ENCODE assay signal across 24 cellular contexts in the genomic region with DNA sequence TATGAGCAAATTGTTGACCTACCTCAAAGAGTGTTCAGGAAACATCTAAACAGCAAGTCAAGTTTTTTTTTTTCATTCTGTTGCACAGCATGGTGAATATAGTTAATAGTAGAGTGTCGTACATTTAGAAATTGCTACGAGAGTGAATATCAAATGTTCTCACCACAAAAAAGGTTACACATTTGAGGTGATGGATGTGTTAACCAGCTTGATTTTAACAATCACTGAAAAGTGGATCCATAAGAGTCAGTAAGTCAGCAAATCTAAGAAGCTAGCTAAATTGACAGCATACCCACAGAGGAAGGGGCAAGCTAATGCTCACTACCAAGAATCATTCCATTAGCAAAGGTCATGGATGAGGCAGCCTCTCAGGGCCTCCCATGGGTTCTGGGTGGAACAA.
"Had no signal": no experiment of that assay in that cellular context is flagged by ENCODE, and none has a peak within 500 bp of the region (broad histone marks: within the 10 kb centered on the region; RNA-seq: fewer than 3 reads in every experiment).

No MANE protein-coding gene starts in this region.

- H3K27ac Mint-ChIP-seq: naive thymus-derived CD8-positive, alpha-beta T cell; nephron progenitor cell; neural progenitor cell; progenitor cell of endocrine pancreas; stimulated activated effector memory CD8-positive, alpha-beta T cell treated with anti-CD3 and anti-CD28 coated beads, Interleukin-12 subunit alpha, Interleukin-12 subunit beta, amount 100 ng/mL, for 72 hours; stimulated activated naive B cell treated with anti-CD40 and anti-IgM and Interleukin-4, amounts not matched to agents 10 μg/mL and 1 μg/mL and 100 μg/mL, for 72 hours; stimulated activated naive CD8-positive, alpha-beta T cell treated with anti-CD3 and anti-CD28 coated beads, Interleukin-15, Interleukin-2, amounts not matched to agents 100 ng/mL and 50 ng/mL, for 24 hours had no signal

- H3K9me3 Mint-ChIP-seq: nephron progenitor cell; neural progenitor cell; stimulated activated naive CD8-positive, alpha-beta T cell treated with anti-CD3 and anti-CD28 coated beads, Interleukin-15, Interleukin-2, amounts not matched to agents 100 ng/mL and 50 ng/mL, for 24 hours had no signal

- H3K4me3 Mint-ChIP-seq: naive thymus-derived CD8-positive, alpha-beta T cell; nephron progenitor cell; neural progenitor cell; stimulated activated effector memory CD8-positive, alpha-beta T cell treated with anti-CD3 and anti-CD28 coated beads, Interleukin-12 subunit alpha, Interleukin-12 subunit beta, amount 100 ng/mL, for 72 hours; stimulated activated naive B cell treated with anti-CD40 and anti-IgM and Interleukin-4, amounts not matched to agents 10 μg/mL and 1 μg/mL and 100 μg/mL, for 72 hours; stimulated activated naive CD8-positive, alpha-beta T cell treated with anti-CD3 and anti-CD28 coated beads, Interleukin-15, Interleukin-2, amounts not matched to agents 100 ng/mL and 50 ng/mL, for 24 hours had no signal

- ATAC-seq: naive thymus-derived CD8-positive, alpha-beta T cell; psoas muscle; right cardiac atrium; right lobe of liver; stimulated activated effector memory CD8-positive, alpha-beta T cell treated with anti-CD3 and anti-CD28 coated beads, Interleukin-12 subunit alpha, Interleukin-12 subunit beta, amount 100 ng/mL, for 72 hours had no signal

- H3K27me3 Mint-ChIP-seq: naive thymus-derived CD8-positive, alpha-beta T cell; progenitor cell of endocrine pancreas; stimulated activated naive B cell treated with anti-CD40 and anti-IgM and Interleukin-4, amounts not matched to agents 10 μg/mL and 1 μg/mL and 100 μg/mL, for 72 hours; stimulated activated naive CD8-positive, alpha-beta T cell treated with anti-CD3 and anti-CD28 coated beads, Interleukin-15, Interleukin-2, amounts not matched to agents 100 ng/mL and 50 ng/mL, for 24 hours had no signal

- H3K36me3 Mint-ChIP-seq: neural progenitor cell; stimulated activated effector memory CD8-positive, alpha-beta T cell treated with anti-CD3 and anti-CD28 coated beads, Interleukin-12 subunit alpha, Interleukin-12 subunit beta, amount 100 ng/mL, for 72 hours; stimulated activated naive B cell treated with anti-CD40 and anti-IgM and Interleukin-4, amounts not matched to agents 10 μg/mL and 1 μg/mL and 100 μg/mL, for 72 hours had no signal

- H3K4me1 Mint-ChIP-seq: nephron progenitor cell; neural progenitor cell; stimulated activated effector memory CD8-positive, alpha-beta T cell treated with anti-CD3 and anti-CD28 coated beads, Interleukin-12 subunit alpha, Interleukin-12 subunit beta, amount 100 ng/mL, for 72 hours; stimulated activated naive B cell treated with anti-CD40 and anti-IgM and Interleukin-4, amounts not matched to agents 10 μg/mL and 1 μg/mL and 100 μg/mL, for 72 hours had no signal

- DNase-seq: naive thymus-derived CD8-positive, alpha-beta T cell; nephron progenitor cell; occipital lobe; ovary; posterior cingulate gyrus; psoas muscle; right cardiac atrium; right lobe of liver; sigmoid colon; small intestine; stimulated activated CD4-positive, alpha-beta T cell treated with anti-CD3 and anti-CD28 coated beads, Interleukin-15, amount 100 ng/mL, for 24 hours; stimulated activated CD4-positive, alpha-beta T cell treated with anti-CD3 and anti-CD28 coated beads, Interleukin-2, amount 100 ng/mL, for 24 hours; stimulated activated CD4-positive, alpha-beta T cell treated with anti-CD3 and anti-CD28 coated beads, Interleukin-2, amount 100 ng/mL, for 48 hours; stimulated activated CD4-positive, alpha-beta T cell treated with anti-CD3 and anti-CD28 coated beads, Interleukin-4, amount 100 ng/mL, for 24 hours; stimulated activated naive B cell treated with anti-CD40 and anti-IgM and Interleukin-4, amounts not matched to agents 10 μg/mL and 1 μg/mL and 100 μg/mL, for 72 hours; stimulated activated naive CD4-positive, alpha-beta T cell treated with Interleukin-2 at 50 U/mL for 16 hours; stomach; thyroid gland; trophoblast cell; upper lobe of left lung had no signal
